ENCODE assay signal across 15 cellular contexts in the genomic region with DNA sequence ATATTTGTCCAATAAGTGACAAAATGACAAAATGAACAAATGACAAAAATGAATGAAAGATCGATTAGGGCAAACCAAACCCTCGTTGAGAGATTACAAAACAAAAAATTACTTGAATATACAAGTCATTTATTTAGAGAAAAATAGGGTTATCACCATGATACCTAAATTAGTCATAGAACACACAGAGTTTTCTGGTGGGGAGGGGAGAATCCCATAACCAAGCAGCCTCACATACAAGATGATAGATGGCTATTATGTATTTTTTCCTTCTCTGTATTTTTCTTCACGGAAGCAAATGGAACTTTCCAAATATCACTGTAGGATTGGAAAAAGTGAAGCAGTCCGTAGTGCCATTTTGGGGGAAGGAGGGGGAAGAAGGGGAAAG. TPM values are rescaled to one million over a fixed set of nuclear protein-coding genes. Genes with fewer than 3 reads are reported as not detected.
DNase-seq lines count a peak whose midpoint lies in the region; ATAC-seq and FAIRE-seq lines count a peak whose summit lies in the region.
"Had no signal": no experiment of that assay in that cellular context is flagged by ENCODE, and none has a peak within 500 bp of the region (broad histone marks: within the 10 kb centered on the region; RNA-seq: fewer than 3 reads in every experiment).

No MANE protein-coding gene starts in this region.

- H3K9me3 ChIP-seq in SJSA1 (replicated peaks): no peaks in the 10 kb centered on the region

- peak; percentile 1 to 6 for DNase-seq in activated T-cell treated with anti-CD3 and anti-CD28 coated beads, Interleukin-2, amount 50 U/mL, for 72 hours
- DNase-seq in activated T-cell treated with anti-CD3 and anti-CD28 coated beads, Interleukin-2, amount 50 U/mL, for 1 hour: no peak
- DNase-seq in SJSA1 (ENCODE audit: low read depth in 1 of 2, low spot score in 2 of 2) (no peak), epithelial cell of prostate (ENCODE audit: low read depth, low spot score) (no peak), iPS-NIHi11 (ENCODE audit: low spot score) (no peak), urothelium cell line (ENCODE audit: low spot score) (no peak)
- DNase-seq in stimulated activated naive CD8-positive, alpha-beta T cell treated with anti-CD3 and anti-CD28 coated beads, Interleukin-15, Interleukin-2, amounts not matched to agents 100 U/mL and 50 U/mL, for 24 hours: no peak
- DNase-seq: central memory CD4-positive, alpha-beta T cell; DMS79; Karpas-422; NCI-H1930; stimulated activated CD8-positive, alpha-beta memory T cell treated with anti-CD3 and anti-CD28 coated beads, Interleukin-4, amount 100 ng/mL, for 48 hours had no signal

- no peak overlapping the region for H3K4me3 ChIP-seq in SJSA1

- H3K27me3 Mint-ChIP-seq in activated T-cell treated with anti-CD3 and anti-CD28 coated beads, Interleukin-2, amount 50 U/mL, for 72 hours (ENCODE audit: low read depth): peaks cover 8% of the 10 kb centered on the region

- no peaks in the 10 kb centered on the region for H3K36me3 ChIP-seq in SJSA1

- ATAC-seq in activated T-cell treated with anti-CD3 and anti-CD28 coated beads, Interleukin-2, amount 50 U/mL, for 72 hours (replicated peaks in 1 of 2): peak; percentile 63 to 64
- ATAC-seq in stimulated activated naive CD8-positive, alpha-beta T cell treated with anti-CD3 and anti-CD28 coated beads, Interleukin-15, Interleukin-2, amounts not matched to agents 100 U/mL and 50 U/mL, for 24 hours: peak; percentile 41
- ATAC-seq in HG03139 (IDR thresholded peaks at IDR 0.05; ENCODE audit: unreplicated experiment): no peak

- H3K4me1 ChIP-seq in SJSA1 (replicated peaks): peaks cover 15% of the 10 kb centered on the region
- H3K4me1 ChIP-seq: parathyroid adenoma had no signal

- H3K27ac Mint-ChIP-seq in activated T-cell treated with anti-CD3 and anti-CD28 coated beads, Interleukin-2, amount 50 U/mL, for 72 hours: peak overlapping the region; percentile 7

- H3K36me3 Mint-ChIP-seq in activated T-cell treated with anti-CD3 and anti-CD28 coated beads, Interleukin-2, amount 50 U/mL, for 72 hours (ENCODE audit: insufficient read depth in 2 of 2): no peaks in the 10 kb centered on the region

- H3K4me1 Mint-ChIP-seq in activated T-cell treated with anti-CD3 and anti-CD28 coated beads, Interleukin-2, amount 50 U/mL, for 72 hours (ENCODE audit: low read depth): peaks cover 16% of the 10 kb centered on the region

- H3K4me3 Mint-ChIP-seq in activated T-cell treated with anti-CD3 and anti-CD28 coated beads, Interleukin-2, amount 50 U/mL, for 72 hours: peak overlapping the region; percentile 30 to 50

- H3K27me3 ChIP-seq in SJSA1 (replicated peaks): no peaks in the 10 kb centered on the region

- FAIRE-seq in urothelium cell line (lab: Jason Lieb, UNC): no peak

- peak overlapping the region; percentile 27; the same call in 1 of the 2 replicates for H3K27ac ChIP-seq in SJSA1
- H3K27ac ChIP-seq in epithelial cell of prostate: peak overlapping the region; percentile 93
- H3K27ac ChIP-seq: parathyroid adenoma, VCaP had no signal

- H3K9me3 Mint-ChIP-seq in activated T-cell treated with anti-CD3 and anti-CD28 coated beads, Interleukin-2, amount 50 U/mL, for 72 hours: no peaks in the 10 kb centered on the region

RNA-seq across cellular contexts. Expression of a gene that starts 28.5 kb away (rescaled TPM):
- 1 to 10 TPM in 1 of 2 donors, under 1 TPM in 1; 0.65 to 2.2 TPM for total RNA-seq in activated T-cell treated with anti-CD3 and anti-CD28 coated beads, Interleukin-2, amount 50 U/mL, for 72 hours
- 1.4 and 1.7 TPM in 2 replicates for total RNA-seq in SJSA1 (2014; rRNA removed; shearing (Covaris generic))

Comparison
In these comparisons a context has a peak if more than half of its experiments do, and no peak if none do; other contexts are left out.
1. DNase-seq: peak in activated T-cell treated with anti-CD3 and anti-CD28 coated beads, Interleukin-2, amount 50 U/mL, for 72 hours (2 of 2); none in activated T-cell treated with anti-CD3 and anti-CD28 coated beads, Interleukin-2, amount 50 U/mL, for 1 hour (single experiment), SJSA1 (0 of 2), epithelial cell of prostate (single experiment), stimulated activated naive CD8-positive, alpha-beta T cell treated with anti-CD3 and anti-CD28 coated beads, Interleukin-15, Interleukin-2, amounts not matched to agents 100 U/mL and 50 U/mL, for 24 hours (single experiment), iPS-NIHi11 (single experiment) and urothelium cell line (single experiment).